ENCODE assay signal across 1 cellular context in the genomic region with DNA sequence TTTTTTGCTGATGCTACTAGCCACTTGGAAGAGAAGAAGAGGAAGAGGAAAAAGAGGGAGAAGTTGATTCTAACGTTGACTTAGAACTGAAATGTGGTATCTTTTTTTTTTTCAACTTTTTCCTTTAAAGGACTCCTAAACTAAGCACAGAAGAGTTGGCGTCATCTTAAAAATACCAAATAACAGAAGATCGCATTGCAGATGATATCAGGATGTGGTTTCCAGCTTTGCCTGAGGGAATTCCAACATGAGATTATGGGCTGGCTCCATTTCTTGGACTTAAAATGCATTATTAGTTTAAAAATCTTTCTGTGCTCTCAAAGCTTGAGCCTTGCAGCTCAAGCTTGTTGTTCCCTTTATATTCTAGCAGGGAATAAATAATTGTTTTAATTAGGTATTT.
TF ChIP-seq lines count a peak whose summit lies in the region.

No MANE protein-coding gene starts in this region.

TF ChIP-seq in IMR-90, 13 proteins besides CTCF, POLR2A, EP300 and RAD21:
- TF ChIP-seq, protein P1, sequence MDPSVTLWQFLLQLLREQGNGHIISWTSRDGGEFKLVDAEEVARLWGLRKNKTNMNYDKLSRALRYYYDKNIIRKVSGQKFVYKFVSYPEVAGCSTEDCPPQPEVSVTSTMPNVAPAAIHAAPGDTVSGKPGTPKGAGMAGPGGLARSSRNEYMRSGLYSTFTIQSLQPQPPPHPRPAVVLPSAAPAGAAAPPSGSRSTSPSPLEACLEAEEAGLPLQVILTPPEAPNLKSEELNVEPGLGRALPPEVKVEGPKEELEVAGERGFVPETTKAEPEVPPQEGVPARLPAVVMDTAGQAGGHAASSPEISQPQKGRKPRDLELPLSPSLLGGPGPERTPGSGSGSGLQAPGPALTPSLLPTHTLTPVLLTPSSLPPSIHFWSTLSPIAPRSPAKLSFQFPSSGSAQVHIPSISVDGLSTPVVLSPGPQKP (IDR thresholded peaks at IDR 0.05; ENCODE audit: borderline replicate concordance, low read depth, low read length): no peak
- TF ChIP-seq RFX5 (IDR thresholded peaks at IDR 0.05; ENCODE audit: low read depth, low read length): no peak
